In the genomic region with DNA sequence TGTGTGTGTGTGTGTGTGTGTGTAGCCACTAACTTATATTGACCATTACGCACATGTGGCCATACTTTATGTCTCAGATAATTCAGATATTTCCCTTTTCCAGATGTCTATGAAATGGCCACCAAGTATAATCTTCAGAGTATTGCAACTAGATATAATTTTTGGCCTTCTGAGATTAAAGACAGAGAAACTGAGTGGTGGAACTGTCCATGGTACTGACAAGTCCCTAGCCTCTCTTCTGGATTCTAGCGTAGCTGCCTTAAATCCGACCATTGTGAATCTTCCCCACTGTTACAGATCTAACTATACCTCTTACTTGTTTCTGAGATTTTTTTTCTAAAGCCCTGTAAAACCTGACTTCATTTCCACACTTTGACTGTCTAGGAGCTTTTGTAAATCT, we compare ENCODE assay signal across 13 cellular contexts.
A peak's percentile ranks its signal among the peaks of the same experiment; 100 is the strongest.
DNase-seq lines count a peak whose midpoint lies in the region; ATAC-seq and TF ChIP-seq lines count a peak whose summit lies in the region.
"Had no signal": no experiment of that assay in that cellular context is flagged by ENCODE, and none has a peak within 500 bp of the region (broad histone marks: within the 10 kb centered on the region; RNA-seq: fewer than 3 reads in every experiment).

No MANE protein-coding gene starts in this region.

- H3K79me1 ChIP-seq in mesendoderm (ENCODE audit: low read length), result no peaks in the 10 kb centered on the region

- no peak for TF ChIP-seq CTCF in OCI-LY7 (conservative IDR thresholded peaks at IDR 0.05; ENCODE audit: low read length)
- TF ChIP-seq CTCF in endothelial cell (IDR thresholded peaks at IDR 0.05; ENCODE audit: unreplicated experiment), result no peak

- H2AK5ac ChIP-seq in mesendoderm (ENCODE audit: low read length), result no peak overlapping the region

- BruUV-seq in OCI-LY7 (replicated peaks; lab: Mats Ljungman, UMichigan), result no TSS peak

- POLR2A ChIA-PET in OCI-LY7 (lab: Charles Lee), result interaction anchor here (0.6 kb wide), 1 partner anchor 58 kb away, joined by 4 read pairs; no protein-coding TSS in a partner anchor

- no peaks in the 10 kb centered on the region for H3K9me3 Mint-ChIP-seq in endothelial cell (ENCODE audit: unreplicated experiment)
- peaks cover 3% of the 10 kb centered on the region for H3K9me3 Mint-ChIP-seq in activated T-cell treated with anti-CD3 and anti-CD28 coated beads, Interleukin-2, amount 50 U/mL, for 4 hours
- H3K9me3 Mint-ChIP-seq: activated B cell treated with CpG ODN at 0.5 μM for 24 hours had no signal

- no peak overlapping the region for H3K27ac Mint-ChIP-seq in endothelial cell (ENCODE audit: unreplicated experiment)
- H3K27ac Mint-ChIP-seq: activated B cell treated with CpG ODN at 0.5 μM for 24 hours had no signal

- H3K4me2 ChIP-seq in OCI-LY7 (ENCODE audit: low read length) (no peak overlapping the region), mesendoderm (ENCODE audit: low read length) (no peak overlapping the region)

- no peak overlapping the region for H2BK15ac ChIP-seq in mesendoderm (replicated peaks; ENCODE audit: low read depth)

- H3K9me2 ChIP-seq in OCI-LY7 (ENCODE audit: insufficient read depth, low read length), result no peaks in the 10 kb centered on the region

- H3K27me3 ChIP-seq in mesendoderm (ENCODE audit: insufficient read depth, low read length, poor library complexity), result no peaks in the 10 kb centered on the region

- H3K4me3 Mint-ChIP-seq in endothelial cell (ENCODE audit: unreplicated experiment), result no peak overlapping the region
- no peak overlapping the region for H3K4me3 Mint-ChIP-seq in activated T-cell treated with anti-CD3 and anti-CD28 coated beads, Interleukin-2, amount 50 U/mL, for 4 hours
- H3K4me3 Mint-ChIP-seq: activated B cell treated with CpG ODN at 0.5 μM for 24 hours had no signal

- H3K36me3 ChIP-seq in OCI-LY7 (ENCODE audit: insufficient read depth, low read length) (no peaks in the 10 kb centered on the region), mesendoderm (ENCODE audit: control insufficient read depth, insufficient read depth, low read length) (no peaks in the 10 kb centered on the region)

- no peak overlapping the region for H2BK120ac ChIP-seq in mesendoderm (ENCODE audit: low read depth, low read length)

- H3K4ac ChIP-seq in mesendoderm (ENCODE audit: low read depth, low read length), result no peak overlapping the region

- no peak overlapping the region for H3K56ac ChIP-seq in mesendoderm (ENCODE audit: low read length)

- no peak overlapping the region for H3K9ac ChIP-seq in mesendoderm (ENCODE audit: low read length)

- no peak overlapping the region for H2AFZ ChIP-seq in OCI-LY7 (ENCODE audit: low read length)

- no peaks in the 10 kb centered on the region for H3K27me3 Mint-ChIP-seq in endothelial cell (ENCODE audit: unreplicated experiment)
- H3K27me3 Mint-ChIP-seq in activated T-cell treated with anti-CD3 and anti-CD28 coated beads, Interleukin-2, amount 50 U/mL, for 4 hours (ENCODE audit: low read depth), result peaks cover 8% of the 10 kb centered on the region

- WGBS in mesendoderm (ENCODE audit: extremely low coverage, insufficient coverage, low lambda C conversion rate), result no CpG with 5 or more reads among the region's 3 CpGs

- no peak overlapping the region for H2BK5ac ChIP-seq in mesendoderm (ENCODE audit: low read length)

- H3K4me1 Mint-ChIP-seq in endothelial cell (ENCODE audit: unreplicated experiment), result no peaks in the 10 kb centered on the region
- no peaks in the 10 kb centered on the region for H3K4me1 Mint-ChIP-seq in activated T-cell treated with anti-CD3 and anti-CD28 coated beads, Interleukin-2, amount 50 U/mL, for 4 hours (ENCODE audit: low read depth)
- H3K4me1 Mint-ChIP-seq: activated B cell treated with CpG ODN at 0.5 μM for 24 hours had no signal

- H3K4me1 ChIP-seq in OCI-LY7 (ENCODE audit: insufficient read depth, low read length, poor library complexity, severe bottlenecking), result no peaks in the 10 kb centered on the region
- no peaks in the 10 kb centered on the region for H3K4me1 ChIP-seq in mesendoderm (ENCODE audit: control insufficient read depth, low read depth, low read length)

- no peak overlapping the region for H3K23ac ChIP-seq in mesendoderm (ENCODE audit: low read length)

- H3K9me3 ChIP-seq in OCI-LY7 (ENCODE audit: low read length), result no peaks in the 10 kb centered on the region
- H3K9me3 ChIP-seq: mucosa of descending colon had no signal

- H3K79me2 ChIP-seq in OCI-LY7 (ENCODE audit: insufficient read depth, low read depth, low read length) (no peaks in the 10 kb centered on the region), mesendoderm (ENCODE audit: control insufficient read depth, insufficient read depth, low read length) (no peaks in the 10 kb centered on the region)

- H3K36me3 Mint-ChIP-seq in endothelial cell (ENCODE audit: low read depth, unreplicated experiment), result no peaks in the 10 kb centered on the region
- H3K36me3 Mint-ChIP-seq in activated T-cell treated with anti-CD3 and anti-CD28 coated beads, Interleukin-2, amount 50 U/mL, for 4 hours (ENCODE audit: insufficient read depth), result no peaks in the 10 kb centered on the region

- CTCF ChIA-PET in OCI-LY7 (lab: Charles Lee; ENCODE audit: unreplicated experiment), result no interaction called here

- H4K20me1 ChIP-seq in OCI-LY7 (ENCODE audit: insufficient read depth, low read length), result no peaks in the 10 kb centered on the region

- no peak overlapping the region for H3K4me3 ChIP-seq in OCI-LY7 (ENCODE audit: low read depth, low read length, poor library complexity, severe bottlenecking)
- H3K4me3 ChIP-seq in mesendoderm (ENCODE audit: low read length), result no peak overlapping the region
- H3K4me3 ChIP-seq: mucosa of descending colon had no signal

- no peak for ATAC-seq in GM18511 (IDR thresholded peaks at IDR 0.05; ENCODE audit: unreplicated experiment)
- no peak for ATAC-seq in activated T-cell treated with anti-CD3 and anti-CD28 coated beads, Interleukin-2, amount 50 U/mL, for 4 hours
- ATAC-seq: mucosa of descending colon had no signal

- H3K18ac ChIP-seq in mesendoderm (ENCODE audit: low read length), result no peak overlapping the region

- H4K8ac ChIP-seq in mesendoderm (ENCODE audit: low read depth, low read length), result no peak overlapping the region

- H4K5ac ChIP-seq in mesendoderm (ENCODE audit: low read length), result no peak overlapping the region

- intact Hi-C loops in OCI-LY7 (cut with micrococcal nuclease; ENCODE audit: unreplicated experiment), result no loop called here

- DNase-seq in H4 (ENCODE audit: low spot score), result peak; percentile 10
- DNase-seq in OCI-LY7 (ENCODE audit: low spot score), result peak; percentile 3
- DNase-seq in endothelial cell (ENCODE audit: low spot score), result peak; percentile 17
- peak; percentile 34 for DNase-seq in mesendoderm
- DNase-seq in activated T-cell treated with anti-CD3 and anti-CD28 coated beads, Interleukin-2, amount 50 U/mL, for 4 hours, result no peak
- DNase-seq in SK-N-DZ (ENCODE audit: low spot score), result no peak
- no peak for DNase-seq in caudate nucleus (lab: John Stamatoyannopoulos, UW)
- DNase-seq: activated B cell treated with CpG ODN at 0.5 μM for 24 hours; activated naive CD4-positive, alpha-beta T cell treated with anti-CD3 and anti-CD28 coated beads, Interleukin-2, amount 50 U/mL, for 16 hours; GF-D8; small intestine had no signal

- no peak overlapping the region for H3K27ac ChIP-seq in OCI-LY7 (ENCODE audit: low read depth, low read length, poor library complexity, severe bottlenecking)
- no peak overlapping the region for H3K27ac ChIP-seq in mesendoderm (ENCODE audit: low read depth, low read length)
- no peak overlapping the region for H3K27ac ChIP-seq in caudate nucleus (ENCODE audit: low read depth, low read length)

Comparison
In these comparisons a context has a peak if more than half of its experiments do, and no peak if none do; other contexts are left out.
1. DNase-seq: peak in H4 (single experiment), OCI-LY7 (single experiment), endothelial cell (single experiment) and mesendoderm (single experiment); none in activated T-cell treated with anti-CD3 and anti-CD28 coated beads, Interleukin-2, amount 50 U/mL, for 4 hours (single experiment), SK-N-DZ (single experiment) and caudate nucleus (0 of 61).